In genomic region chr17:2212328-2212981, GRCh38 we compare ENCODE assay signal across 8 cellular contexts.
DNase-seq lines count a peak whose midpoint lies in the region; ATAC-seq, FAIRE-seq and TF ChIP-seq lines count a peak whose summit lies in the region.

No MANE protein-coding gene starts in this region.

- WGBS in adipose tissue, 3 donors: 67 to 78% (median 73%) methylated on average over 11 of the region's 11 CpGs

- no peak for TF ChIP-seq POLR2A in GM12891 (IDR thresholded peaks at IDR 0.05; ENCODE audit: low read depth, low read length)

- DNase-seq in GM12891 (ENCODE audit: insufficient read length, low spot score) (no peak), left ventricle myocardium superior (peak; percentile 61)
- DNase-seq in NK-92 treated with Interleukin-12 subunit alpha and Interleukin-12 subunit beta, amount 100 ng/mL, for 24 hours (lab: John Stamatoyannopoulos, UW): no peak
- DNase-seq in stimulated activated CD4-positive, alpha-beta T cell treated with anti-CD3 and anti-CD28 coated beads, Interleukin-4, amount 100 ng/mL, for 1 hour: no peak

- intact Hi-C loops in left ventricle myocardium superior (cut with micrococcal nuclease): no loop called here

- H3K4me3 ChIP-seq in skin epidermis: no peak overlapping the region

- peak; percentile 50 for FAIRE-seq in GM12891 (lab: Jason Lieb, UNC)

- H3K27ac ChIP-seq in adipose tissue (ENCODE audit: low read depth, low read length) (peak overlapping the region; percentile 1), skin epidermis (peak overlapping the region in 19 of 21 experiments; percentile 51 to 91 (median 78))

- ATAC-seq in left ventricle myocardium superior: peak; percentile 26
- no peak for ATAC-seq in GM21381 (IDR thresholded peaks at IDR 0.05; ENCODE audit: unreplicated experiment)
- no peak for ATAC-seq in GM18519 (IDR thresholded peaks at IDR 0.05; ENCODE audit: low FRiP score, unreplicated experiment)

TF ChIP-seq in GM12891, 5 proteins besides CTCF, POLR2A, EP300 and RAD21:
- TF ChIP-seq PAX5 (IDR thresholded peaks at IDR 0.05; ENCODE audit: insufficient read depth, low read length, severe bottlenecking) (no peak), SPI1 (IDR thresholded peaks at IDR 0.05; ENCODE audit: low read depth, low read length) (no peak), POLR2AphosphoS5 (IDR thresholded peaks at IDR 0.05; ENCODE audit: low read depth, low read length) (no peak), POU2F2 (IDR thresholded peaks at IDR 0.05; ENCODE audit: low read depth, low read length) (no peak), TAF1 (IDR thresholded peaks at IDR 0.05; ENCODE audit: low read depth, low read length) (no peak)
